19 cellular contexts compared by ENCODE assay signal in the genomic region with DNA sequence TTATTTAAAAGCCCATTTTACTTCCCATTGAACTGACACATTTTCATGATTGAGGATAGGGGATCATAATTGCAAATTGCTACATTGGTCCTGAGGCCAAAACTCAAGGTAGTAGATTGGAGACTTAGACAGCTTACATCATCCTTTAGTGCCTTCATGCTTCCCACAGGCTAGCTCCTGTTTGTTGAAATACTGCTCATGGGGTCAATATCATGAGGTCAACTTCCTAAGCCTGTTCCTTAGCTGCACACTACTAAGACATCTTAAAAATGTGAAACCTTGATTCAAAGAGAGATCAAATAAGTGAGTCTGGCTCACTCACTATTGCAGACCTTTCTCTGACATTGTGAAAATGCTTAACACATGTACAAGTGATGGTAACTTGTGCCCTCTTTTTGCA.
"Had no signal": no experiment of that assay in that cellular context is flagged by ENCODE, and none has a peak within 500 bp of the region (broad histone marks: within the 10 kb centered on the region; RNA-seq: fewer than 3 reads in every experiment).

No MANE protein-coding gene starts in this region.

- H3K4me1 ChIP-seq: esophagus muscularis mucosa, foreskin keratinocyte, gastroesophageal sphincter, heart right ventricle, lower lobe of right lung had no signal

- H3K4me3 ChIP-seq: coronary artery, dorsolateral prefrontal cortex, esophagus muscularis mucosa, gastroesophageal sphincter, heart right ventricle, lower lobe of right lung had no signal

- ATAC-seq: foreskin keratinocyte, gastroesophageal sphincter, heart right ventricle, left colon, left lobe of liver, left ventricle myocardium superior, lower lobe of right lung had no signal

- H3K27me3 ChIP-seq: esophagus muscularis mucosa, gastroesophageal sphincter, heart right ventricle had no signal

- H3K36me3 ChIP-seq: esophagus muscularis mucosa, gastroesophageal sphincter, heart right ventricle, lower lobe of right lung had no signal

- H3K27ac ChIP-seq: coronary artery, dorsolateral prefrontal cortex, esophagus muscularis mucosa, foreskin keratinocyte, gastroesophageal sphincter, heart right ventricle, lower lobe of right lung had no signal

- H3K9me3 ChIP-seq: esophagus muscularis mucosa, gastroesophageal sphincter, heart right ventricle, lower lobe of right lung had no signal

- DNase-seq: cerebellar nuclear complex; dermis blood vessel endothelial cell; dorsolateral prefrontal cortex; effector CD4-positive, alpha-beta T cell; effector memory CD4-positive, alpha-beta T cell; foreskin keratinocyte; heart right ventricle; hippocampal formation; kidney; kidney glomerular epithelial cell; left colon; left ventricle myocardium superior; lower lobe of right lung; mesendoderm; midbrain had no signal
